1 cellular context compared by ENCODE assay signal in the genomic region with DNA sequence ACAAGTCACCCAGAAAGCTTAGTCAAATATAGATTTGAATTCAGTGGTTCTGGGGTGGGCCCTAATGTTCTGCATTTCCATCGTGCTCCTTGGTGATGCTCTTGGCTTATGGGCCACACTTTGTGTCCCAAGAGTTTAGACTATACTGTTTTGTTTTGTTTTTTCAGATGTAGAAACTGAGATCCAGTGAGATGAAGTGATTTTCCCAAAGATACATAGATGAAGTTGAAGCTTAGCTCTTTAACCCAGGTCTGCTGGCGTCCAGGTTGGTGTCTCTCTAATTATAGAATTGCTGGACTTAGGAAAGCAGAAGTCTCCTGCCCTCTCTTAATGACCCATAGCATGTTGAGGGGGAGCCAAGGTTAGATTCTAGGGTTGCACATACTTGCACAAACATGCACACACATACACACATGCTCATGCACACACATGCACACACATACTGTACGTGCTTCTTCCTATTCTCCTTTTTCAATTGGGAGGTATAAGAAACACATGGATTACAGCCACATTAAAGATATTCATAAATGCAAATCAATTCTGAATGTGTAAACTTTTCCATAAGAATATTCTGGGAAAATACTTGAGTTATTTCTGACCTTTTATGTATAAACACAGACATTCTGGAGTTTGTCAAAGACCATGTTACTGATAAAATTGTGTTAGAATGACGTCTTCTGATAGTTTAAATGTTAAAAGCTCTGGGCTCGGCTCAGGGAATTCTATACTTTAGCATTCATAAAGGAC.
TF ChIP-seq lines count a peak whose summit lies in the region.

No MANE protein-coding gene starts in this region.

TF ChIP-seq in WTC11, 78 proteins besides CTCF, POLR2A, EP300 and RAD21 (continued from another document):
- TF ChIP-seq, protein P1, sequence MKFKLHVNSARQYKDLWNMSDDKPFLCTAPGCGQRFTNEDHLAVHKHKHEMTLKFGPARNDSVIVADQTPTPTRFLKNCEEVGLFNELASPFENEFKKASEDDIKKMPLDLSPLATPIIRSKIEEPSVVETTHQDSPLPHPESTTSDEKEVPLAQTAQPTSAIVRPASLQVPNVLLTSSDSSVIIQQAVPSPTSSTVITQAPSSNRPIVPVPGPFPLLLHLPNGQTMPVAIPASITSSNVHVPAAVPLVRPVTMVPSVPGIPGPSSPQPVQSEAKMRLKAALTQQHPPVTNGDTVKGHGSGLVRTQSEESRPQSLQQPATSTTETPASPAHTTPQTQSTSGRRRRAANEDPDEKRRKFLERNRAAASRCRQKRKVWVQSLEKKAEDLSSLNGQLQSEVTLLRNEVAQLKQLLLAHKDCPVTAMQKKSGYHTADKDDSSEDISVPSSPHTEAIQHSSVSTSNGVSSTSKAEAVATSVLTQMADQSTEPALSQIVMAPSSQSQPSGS (CRISPR knock-in tag; IDR thresholded peaks at IDR 0.05; ENCODE audit: borderline replicate concordance, low read depth): no peak
- TF ChIP-seq, protein P2, sequence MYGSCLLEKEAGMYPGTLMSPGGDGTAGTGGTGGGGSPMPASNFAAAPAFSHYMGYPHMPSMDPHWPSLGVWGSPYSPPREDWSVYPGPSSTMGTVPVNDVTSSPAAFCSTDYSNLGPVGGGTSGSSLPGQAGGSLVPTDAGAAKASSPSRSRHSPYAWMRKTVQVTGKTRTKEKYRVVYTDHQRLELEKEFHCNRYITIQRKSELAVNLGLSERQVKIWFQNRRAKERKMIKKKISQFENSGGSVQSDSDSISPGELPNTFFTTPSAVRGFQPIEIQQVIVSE (CRISPR knock-in tag; IDR thresholded peaks at IDR 0.05; ENCODE audit: borderline replicate concordance): no peak
- TF ChIP-seq ZNF232 (CRISPR knock-in tag; IDR thresholded peaks at IDR 0.05) (no peak), SP1 (CRISPR knock-in tag; conservative IDR thresholded peaks at IDR 0.05) (no peak), ETV6 (CRISPR knock-in tag; IDR thresholded peaks at IDR 0.05) (no peak), EMX1 (CRISPR knock-in tag; IDR thresholded peaks at IDR 0.05) (no peak), OVOL2 (CRISPR knock-in tag; IDR thresholded peaks at IDR 0.05; ENCODE audit: borderline replicate concordance) (no peak), ZNF671 (CRISPR knock-in tag; IDR thresholded peaks at IDR 0.05) (no peak), TP53 (CRISPR knock-in tag; IDR thresholded peaks at IDR 0.05) (no peak)
- TF ChIP-seq, protein P3, sequence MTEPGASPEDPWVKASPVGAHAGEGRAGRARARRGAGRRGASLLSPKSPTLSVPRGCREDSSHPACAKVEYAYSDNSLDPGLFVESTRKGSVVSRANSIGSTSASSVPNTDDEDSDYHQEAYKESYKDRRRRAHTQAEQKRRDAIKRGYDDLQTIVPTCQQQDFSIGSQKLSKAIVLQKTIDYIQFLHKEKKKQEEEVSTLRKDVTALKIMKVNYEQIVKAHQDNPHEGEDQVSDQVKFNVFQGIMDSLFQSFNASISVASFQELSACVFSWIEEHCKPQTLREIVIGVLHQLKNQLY (CRISPR knock-in tag; IDR thresholded peaks at IDR 0.05): no peak
- TF ChIP-seq, protein P4, sequence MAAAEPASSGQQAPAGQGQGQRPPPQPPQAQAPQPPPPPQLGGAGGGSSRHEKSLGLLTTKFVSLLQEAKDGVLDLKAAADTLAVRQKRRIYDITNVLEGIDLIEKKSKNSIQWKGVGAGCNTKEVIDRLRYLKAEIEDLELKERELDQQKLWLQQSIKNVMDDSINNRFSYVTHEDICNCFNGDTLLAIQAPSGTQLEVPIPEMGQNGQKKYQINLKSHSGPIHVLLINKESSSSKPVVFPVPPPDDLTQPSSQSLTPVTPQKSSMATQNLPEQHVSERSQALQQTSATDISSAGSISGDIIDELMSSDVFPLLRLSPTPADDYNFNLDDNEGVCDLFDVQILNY (CRISPR knock-in tag; IDR thresholded peaks at IDR 0.05): no peak
